In genomic region chr15:48603922-48604321, GRCh38 we compare ENCODE assay signal across 20 cellular contexts. TPM values are rescaled to one million over a fixed set of nuclear protein-coding genes. Genes with fewer than 3 reads are reported as not detected.
DNase-seq lines count a peak whose midpoint lies in the region; ATAC-seq and TF ChIP-seq lines count a peak whose summit lies in the region.
"Had no signal": no experiment of that assay in that cellular context is flagged by ENCODE, and none has a peak within 500 bp of the region (broad histone marks: within the 10 kb centered on the region; RNA-seq: fewer than 3 reads in every experiment).

No MANE protein-coding gene starts in this region.

- peak overlapping the region in 1 of 2 experiments; percentile 60 for H3K4ac ChIP-seq in mesenchymal stem cell (ENCODE audit: low read depth in 1 of 2, low read length in 2 of 2)

- H2AFZ ChIP-seq in mesenchymal stem cell (ENCODE audit: low read depth, low read length): no peak overlapping the region

- H2BK120ac ChIP-seq in mesenchymal stem cell (ENCODE audit: low read depth, low read length): no peak overlapping the region

- H3K9me3 ChIP-seq in right atrium auricular region: no peaks in the 10 kb centered on the region
- no peaks in the 10 kb centered on the region for H3K9me3 ChIP-seq in mesenchymal stem cell (ENCODE audit: control insufficient read depth, low read length)
- no peaks in the 10 kb centered on the region for H3K9me3 ChIP-seq in aorta (ENCODE audit: control insufficient read depth, low read length)
- H3K9me3 ChIP-seq: A549, neutrophil, prostate gland, thyroid gland had no signal

- no peak overlapping the region for H3K4me3 ChIP-seq in right atrium auricular region
- peak overlapping the region; percentile 4 for H3K4me3 ChIP-seq in coronary artery
- no peak overlapping the region for H3K4me3 ChIP-seq in mesenchymal stem cell (ENCODE audit: insufficient read depth in 1 of 2, low read depth in 1 of 2, low read length in 2 of 2)
- no peak overlapping the region for H3K4me3 ChIP-seq in aorta (ENCODE audit: low read length in 2 of 2)
- H3K4me3 ChIP-seq: A549, K562, prostate gland, thyroid gland had no signal

- H3K79me1 ChIP-seq in mesenchymal stem cell (replicated peaks; ENCODE audit: low read length, poor library complexity, severe bottlenecking): peaks cover 17% of the 10 kb centered on the region

- peak overlapping the region in 1 of 2 experiments; percentile 50 for H3K18ac ChIP-seq in mesenchymal stem cell (ENCODE audit: low read depth in 1 of 2, low read length in 2 of 2)

- H2BK5ac ChIP-seq in mesenchymal stem cell (ENCODE audit: low read depth, low read length, poor library complexity, severe bottlenecking): no peak overlapping the region

- H3K9ac ChIP-seq in mesenchymal stem cell (ENCODE audit: low read length): no peak overlapping the region

- H2BK15ac ChIP-seq in mesenchymal stem cell (ENCODE audit: low read depth, poor library complexity, severe bottlenecking): no peak overlapping the region

- H2BK12ac ChIP-seq in mesenchymal stem cell (ENCODE audit: low read length in 2 of 2): no peak overlapping the region

- H3K4me2 ChIP-seq in mesenchymal stem cell (ENCODE audit: low read length, poor library complexity, severe bottlenecking): no peak overlapping the region
- H3K4me2 ChIP-seq: A549 had no signal

- H3K14ac ChIP-seq in mesenchymal stem cell (ENCODE audit: low read length in 2 of 2): no peak overlapping the region

- ATAC-seq in aorta (ENCODE audit: low FRiP score): no peak
- ATAC-seq in GM21526 (IDR thresholded peaks at IDR 0.05; ENCODE audit: low FRiP score, unreplicated experiment): no peak
- ATAC-seq: A549, K562 had no signal

- no peak overlapping the region for H3K23ac ChIP-seq in mesenchymal stem cell (ENCODE audit: low read length in 2 of 2)

- intact Hi-C loops in cardiac septum (cut with DNase I): loop anchor here (5.0 kb wide), 1 partner anchor 67 kb away; no protein-coding TSS in a partner anchor
- intact Hi-C loops in aorta (cut with DNase I): loop anchor here (5.0 kb wide), 3 partner anchors 33 to 47 kb away; no protein-coding TSS in a partner anchor

- H3K27ac ChIP-seq in right atrium auricular region (peak overlapping the region; percentile 27 to 50), coronary artery (peak overlapping the region; percentile 43 to 51), mesenchymal stem cell (ENCODE audit: low read length, poor library complexity, severe bottlenecking) (no peak overlapping the region), aorta (ENCODE audit: low read depth in 1 of 2, low read length in 2 of 2) (peak overlapping the region; percentile 46 to 81)
- H3K27ac ChIP-seq: A549, neutrophil, prostate gland, thyroid gland had no signal

- H4K8ac ChIP-seq in mesenchymal stem cell (ENCODE audit: low read length): peak overlapping the region; percentile 7

- H2AK5ac ChIP-seq in mesenchymal stem cell (ENCODE audit: low read length, severe bottlenecking): peak overlapping the region; percentile 82

- TF ChIP-seq CTCF in right atrium auricular region (IDR thresholded peaks at IDR 0.05): no peak
- no peak for TF ChIP-seq CTCF in coronary artery (IDR thresholded peaks at IDR 0.05)

- H3K36me3 ChIP-seq in right atrium auricular region (no peaks in the 10 kb centered on the region), mesenchymal stem cell (ENCODE audit: control insufficient read depth in 1 of 2, insufficient read depth in 2 of 2, low read depth in 1 of 2, low read length in 2 of 2) (peaks cover 15 to 96% of the 10 kb centered on the region in 2 experiments), aorta (ENCODE audit: control insufficient read depth in 1 of 2, insufficient read depth in 2 of 2, low read length in 1 of 2) (no peaks in the 10 kb centered on the region)
- H3K36me3 ChIP-seq: neutrophil, prostate gland, thyroid gland had no signal

- DNase-seq in right atrium auricular region (ENCODE audit: low spot score): no peak
- DNase-seq in cardiac septum (ENCODE audit: low spot score): no peak
- no peak for DNase-seq in coronary artery (ENCODE audit: low spot score)
- DNase-seq in mesenchymal stem cell: no peak
- DNase-seq in aorta: no peak
- no peak for DNase-seq in GOT3 (lab: John Stamatoyannopoulos, UW)
- no peak for DNase-seq in C1 segment of cervical spinal cord (lab: John Stamatoyannopoulos, UW)
- DNase-seq: activated effector memory CD4-positive, alpha-beta T cell treated with Interleukin-2 at 50 U/mL for 16 hours; CD8-positive, alpha-beta memory T cell; dorsolateral prefrontal cortex; head of caudate nucleus; NCI-H1105 treated with DMSO at 0.1 percent for 48 hours; NCI-H2029; NCI-H2227 treated with DMSO at 0.1 percent for 48 hours; thyroid gland had no signal

- H4K91ac ChIP-seq in mesenchymal stem cell (ENCODE audit: low read length): no peak overlapping the region

- 72% methylated on average over 2 of the region's 3 CpGs for WGBS in mesenchymal stem cell
- 9 to 11% methylated on average over 3 of the region's 3 CpGs for WGBS in aorta, 2 donors

- H3K27me3 ChIP-seq in right atrium auricular region: no peaks in the 10 kb centered on the region
- H3K27me3 ChIP-seq in mesenchymal stem cell (ENCODE audit: control insufficient read depth in 1 of 2, insufficient read depth in 1 of 2, low read length in 2 of 2): no peaks in the 10 kb centered on the region
- no peaks in the 10 kb centered on the region for H3K27me3 ChIP-seq in aorta (ENCODE audit: control insufficient read depth in 1 of 2, insufficient read depth in 2 of 2, low read length in 1 of 2)
- H3K27me3 ChIP-seq: dorsolateral prefrontal cortex, neutrophil, thyroid gland had no signal

- H3K4me1 ChIP-seq in right atrium auricular region (peaks cover 0 to 29% of the 10 kb centered on the region in 2 donors), mesenchymal stem cell (ENCODE audit: control insufficient read depth, insufficient read depth, low read depth, low read length) (peaks cover 1% of the 10 kb centered on the region), aorta (ENCODE audit: control insufficient read depth in 1 of 2, insufficient read depth in 2 of 2, low read length in 2 of 2) (peaks cover 1 to 6% of the 10 kb centered on the region in 2 donors)
- H3K4me1 ChIP-seq: A549 had no signal

RNA-seq across cellular contexts. Expression of gene FBN1, which starts 41.6 kb away (rescaled TPM):
- total RNA-seq in right atrium auricular region (10 to 100 TPM; 57.1 to 84.9 TPM), cardiac septum (32.1 TPM), aorta (100 to 1,000 TPM; 167 to 529 TPM)
- 170 TPM for polyA plus RNA-seq in mesenchymal stem cell (2013, experiment 1 of 2)
- polyA plus RNA-seq in mesenchymal stem cell (2013, experiment 2 of 2): 151 TPM
- polyA plus RNA-seq in aorta: 100 to 1,000 TPM in 1 of 2 donors, 10 to 100 TPM in 1; 24.7 to 115 TPM
